9 cellular contexts compared by ENCODE assay signal in the genomic region with DNA sequence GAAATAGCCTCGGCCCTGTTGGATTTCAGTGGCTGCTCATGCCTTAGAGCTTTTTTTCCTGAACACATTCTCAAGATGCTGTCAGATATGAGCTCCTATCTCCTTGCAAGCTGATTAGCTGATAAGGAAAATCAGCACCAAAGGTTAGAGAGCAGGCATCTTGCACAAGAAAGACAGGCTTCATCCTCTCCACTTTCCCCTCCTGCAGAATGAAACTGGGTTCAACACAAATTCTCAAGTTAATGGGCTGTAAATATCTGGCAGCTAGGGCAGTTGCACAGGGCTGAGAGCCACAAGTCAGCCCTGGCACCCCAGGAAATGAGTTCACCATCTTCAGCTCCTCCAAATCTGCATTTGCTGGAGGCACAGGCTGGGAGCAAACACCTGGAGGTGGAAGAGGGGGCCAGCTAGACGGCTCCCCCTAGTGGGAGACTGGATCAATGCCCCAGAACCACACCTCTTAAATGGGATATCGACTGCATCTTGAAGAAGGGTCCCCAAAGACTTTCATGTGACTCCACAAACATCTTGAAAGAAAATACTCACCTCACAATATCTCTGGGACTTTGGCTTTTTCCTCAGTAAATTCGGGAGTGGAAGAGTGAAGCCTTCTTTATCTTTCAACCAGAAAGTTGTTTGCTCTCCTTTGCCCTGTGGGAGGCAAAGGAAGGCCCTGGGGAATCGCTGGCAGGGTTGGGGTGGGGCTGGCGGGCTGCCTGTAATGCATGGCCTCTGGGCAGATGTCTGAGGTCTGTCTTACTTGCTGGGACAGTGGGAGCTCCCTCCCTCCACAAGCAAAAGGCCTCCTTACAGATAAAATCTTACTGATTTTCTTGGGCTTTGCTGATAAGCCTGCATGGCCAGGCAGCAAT.
DNase-seq lines count a peak whose midpoint lies in the region; ATAC-seq and TF ChIP-seq lines count a peak whose summit lies in the region.
"Had no signal": no experiment of that assay in that cellular context is flagged by ENCODE, and none has a peak within 500 bp of the region (broad histone marks: within the 10 kb centered on the region; RNA-seq: fewer than 3 reads in every experiment).

No MANE protein-coding gene starts in this region.

- peak; percentile 56 for TF ChIP-seq CTCF in HEK293 (tag by site-specific recombination; IDR thresholded peaks at IDR 0.05)

- no peak overlapping the region for H3K4me3 ChIP-seq in HEK293 (ENCODE audit: low read depth, low read length)

- H3K9me3 ChIP-seq in HEK293 (ENCODE audit: control insufficient read depth, insufficient read depth, low read depth, low read length), result no peaks in the 10 kb centered on the region

- H3K4me1 ChIP-seq in HEK293 (ENCODE audit: control insufficient read depth, insufficient read depth, low read length), result no peaks in the 10 kb centered on the region

- no peak overlapping the region for H3K27ac ChIP-seq in HEK293 (ENCODE audit: extremely low read depth, low read depth, low read length)
- H3K27ac ChIP-seq: epithelial cell of prostate had no signal

- DNase-seq in activated CD8-positive, alpha-beta memory T cell treated with anti-CD3 and anti-CD28 coated beads for 24 hours, result peak; percentile 57
- no peak for DNase-seq in activated CD8-positive, alpha-beta memory T cell treated with anti-CD3 and anti-CD28 coated beads, Interleukin-2, amount 50 U/mL, for 4 hours
- DNase-seq in NOMO-1 (lab: John Stamatoyannopoulos, UW; ENCODE audit: unreplicated experiment in 2 of 2) (peak; percentile 36 to 57), amniotic epithelial cell (ENCODE audit: low read depth) (peak; percentile 42), hepatic stellate cell (ENCODE audit: low spot score) (peak; percentile 29)
- DNase-seq in stimulated activated CD4-positive, alpha-beta T cell treated with anti-CD3 and anti-CD28 coated beads, Interleukin-1b, Interleukin-23, amount 100 ng/mL, for 48 hours, result peak; percentile 31

- CTCF ChIA-PET in HEK293 (lab: Yijun Ruan, JAX), result interaction anchor here (0.5 to 2.3 kb wide), 42 partner anchors 9 to 352 kb away, joined by 3 to 12 read pairs (median 4); no protein-coding TSS in a partner anchor

- ATAC-seq in GM18519 (IDR thresholded peaks at IDR 0.05; ENCODE audit: low FRiP score, unreplicated experiment), result no peak

- no peaks in the 10 kb centered on the region for H3K36me3 ChIP-seq in HEK293 (ENCODE audit: control insufficient read depth in 2 of 2, insufficient read depth in 1 of 2, low read length in 2 of 2)

- POLR2A ChIA-PET in HEK293 (lab: Yijun Ruan, JAX), result no interaction called here

TF ChIP-seq in HEK293, 187 proteins besides CTCF, POLR2A, EP300 and RAD21:
- peak; percentile 41; the same call in 1 of the 2 replicates for TF ChIP-seq ZNF654 (tag by site-specific recombination; IDR thresholded peaks at IDR 0.05; ENCODE audit: low read depth)
- no peak for TF ChIP-seq ZNF596 (tag by site-specific recombination; IDR thresholded peaks at IDR 0.05)
